ENCODE assay signal across 1 cellular context in the genomic region with DNA sequence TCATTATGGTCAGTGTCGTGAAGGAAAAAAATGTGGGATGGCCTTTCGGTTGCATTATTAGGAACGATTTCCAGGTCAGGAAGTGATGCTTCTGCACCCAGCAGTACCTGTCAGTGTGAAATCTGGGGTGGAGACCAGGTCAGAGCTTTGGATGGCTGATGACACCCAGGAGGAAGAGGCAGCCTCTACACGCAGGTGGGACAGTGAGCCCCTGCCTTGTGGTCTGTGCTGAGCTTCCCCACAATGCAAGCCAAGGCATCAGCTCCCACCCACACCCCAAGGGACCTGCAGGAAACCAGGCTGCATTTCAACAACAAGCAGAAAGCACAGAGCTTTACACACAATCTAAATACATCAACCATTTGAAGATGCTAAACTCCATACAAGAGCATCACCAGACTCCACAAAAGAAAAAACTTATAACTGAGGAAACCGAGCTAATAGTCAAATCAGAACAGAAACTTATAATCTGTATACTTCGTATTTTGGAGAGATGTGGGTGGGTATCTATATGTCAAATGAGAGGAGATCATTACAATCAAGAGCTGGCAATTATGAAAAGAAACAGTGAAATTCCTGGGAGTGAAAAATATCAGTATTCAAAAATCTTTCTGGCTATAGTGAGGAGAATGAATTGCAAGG.
TF ChIP-seq lines count a peak whose summit lies in the region.

No MANE protein-coding gene starts in this region.

TF ChIP-seq in SK-N-SH treated with all-trans-retinoic acid at 6 μM for 48 hours, 23 proteins besides CTCF, POLR2A, EP300 and RAD21 (continued from another document):
- TF ChIP-seq ZC3H10 (CRISPR knock-in tag; IDR thresholded peaks at IDR 0.05) (no peak), ARNTL (CRISPR knock-in tag; IDR thresholded peaks at IDR 0.05; ENCODE audit: borderline replicate concordance, low read depth) (no peak)
